In genomic region chr3:66489577-66489976, GRCh38 we compare ENCODE assay signal across 13 cellular contexts. TPM values are rescaled to one million over a fixed set of nuclear protein-coding genes. Genes with fewer than 3 reads are reported as not detected.
DNase-seq lines count a peak whose midpoint lies in the region; ATAC-seq and TF ChIP-seq lines count a peak whose summit lies in the region.
"Had no signal": no experiment of that assay in that cellular context is flagged by ENCODE, and none has a peak within 500 bp of the region (broad histone marks: within the 10 kb centered on the region; RNA-seq: fewer than 3 reads in every experiment).

No MANE protein-coding gene starts in this region.

- H3K9me3 Mint-ChIP-seq in activated T-helper 2 cell treated with anti-CD3 and anti-CD28 coated beads, Interferon-gamma antibody, Interleukin-2, Interleukin-4, amounts not matched to agents 10 μg/mL and 5 μg/mL and 100 μg/mL, durations not matched to agents 14 hours and 24 hours and 36 hours = no peaks in the 10 kb centered on the region
- H3K9me3 Mint-ChIP-seq in naive thymus-derived CD8-positive, alpha-beta T cell = no peaks in the 10 kb centered on the region

- H3K27me3 Mint-ChIP-seq in activated T-helper 2 cell treated with anti-CD3 and anti-CD28 coated beads, Interferon-gamma antibody, Interleukin-2, Interleukin-4, amounts not matched to agents 10 μg/mL and 5 μg/mL and 100 μg/mL, durations not matched to agents 14 hours and 24 hours and 36 hours (ENCODE audit: low read depth) = no peaks in the 10 kb centered on the region
- peaks cover 0 to 11% (median 3%) of the 10 kb centered on the region in 5 donors for H3K27me3 Mint-ChIP-seq in naive thymus-derived CD8-positive, alpha-beta T cell

- peaks cover 18% of the 10 kb centered on the region for H3K4me1 ChIP-seq in testis

- WGBS in testis, 2 donors = 67 to 76% methylated on average over 4 of the region's 4 CpGs

- peaks cover 48% of the 10 kb centered on the region for H3K36me3 Mint-ChIP-seq in activated T-helper 2 cell treated with anti-CD3 and anti-CD28 coated beads, Interferon-gamma antibody, Interleukin-2, Interleukin-4, amounts not matched to agents 10 μg/mL and 5 μg/mL and 100 μg/mL, durations not matched to agents 14 hours and 24 hours and 36 hours (ENCODE audit: low read depth)
- no peaks in the 10 kb centered on the region for H3K36me3 Mint-ChIP-seq in naive thymus-derived CD8-positive, alpha-beta T cell

- no peak for TF ChIP-seq POLR2A in testis (IDR thresholded peaks at IDR 0.05)

- POLR2A ChIA-PET in naive thymus-derived CD8-positive, alpha-beta T cell (lab: Charles Lee) = no interaction called here

- H3K27ac ChIP-seq in testis = peak overlapping the region in 1 of 2 donors; percentile 59
- H3K27ac ChIP-seq: WERI-Rb-1 had no signal

- peak overlapping the region; percentile 91 for H3K27ac Mint-ChIP-seq in activated T-helper 2 cell treated with anti-CD3 and anti-CD28 coated beads, Interferon-gamma antibody, Interleukin-2, Interleukin-4, amounts not matched to agents 10 μg/mL and 5 μg/mL and 100 μg/mL, durations not matched to agents 14 hours and 24 hours and 36 hours
- peak overlapping the region in 9 of 10 donors; percentile 7 to 82 (median 42) for H3K27ac Mint-ChIP-seq in naive thymus-derived CD8-positive, alpha-beta T cell

- no peaks in the 10 kb centered on the region for H3K36me3 ChIP-seq in testis (ENCODE audit: low read depth, missing control alignments)
- H3K36me3 ChIP-seq: WERI-Rb-1 had no signal

- H3K4me1 Mint-ChIP-seq in activated T-helper 2 cell treated with anti-CD3 and anti-CD28 coated beads, Interferon-gamma antibody, Interleukin-2, Interleukin-4, amounts not matched to agents 10 μg/mL and 5 μg/mL and 100 μg/mL, durations not matched to agents 14 hours and 24 hours and 36 hours (ENCODE audit: low read depth) = peaks cover 80% of the 10 kb centered on the region
- H3K4me1 Mint-ChIP-seq in naive thymus-derived CD8-positive, alpha-beta T cell = peaks cover 15 to 67% (median 30%) of the 10 kb centered on the region in 4 donors

- TF ChIP-seq CTCF in testis (IDR thresholded peaks at IDR 0.05) = no peak

- peak overlapping the region; percentile 66 for H3K4me3 Mint-ChIP-seq in activated T-helper 2 cell treated with anti-CD3 and anti-CD28 coated beads, Interferon-gamma antibody, Interleukin-2, Interleukin-4, amounts not matched to agents 10 μg/mL and 5 μg/mL and 100 μg/mL, durations not matched to agents 14 hours and 24 hours and 36 hours (ENCODE audit: low read depth)
- H3K4me3 Mint-ChIP-seq in naive thymus-derived CD8-positive, alpha-beta T cell = peak overlapping the region in 4 of 10 donors; percentile 12 to 28 (median 20)

- no peaks in the 10 kb centered on the region for H3K9me3 ChIP-seq in testis
- H3K9me3 ChIP-seq: mucosa of descending colon had no signal

- DNase-seq in stimulated activated CD4-positive, alpha-beta T cell treated with anti-CD3 and anti-CD28 coated beads, Interleukin-15, amount 100 ng/mL, for 24 hours = peak; percentile 57
- DNase-seq in stimulated activated CD4-positive, alpha-beta T cell treated with anti-CD3 and anti-CD28 coated beads, Interleukin-4, amount 100 ng/mL, for 1 hour = no peak
- no peak for DNase-seq in activated T-helper 2 cell treated with anti-CD3 and anti-CD28 coated beads, Interferon-gamma antibody, Interleukin-2, Interleukin-4, amounts not matched to agents 10 μg/mL and 5 μg/mL and 100 μg/mL, durations not matched to agents 14 hours and 24 hours and 36 hours (ENCODE audit: low spot score)
- DNase-seq in naive thymus-derived CD8-positive, alpha-beta T cell = no peak
- DNase-seq in testis (no peak), iPS-NIHi11 (ENCODE audit: low spot score) (no peak), glomerular visceral epithelial cell (ENCODE audit: extremely low spot score) (no peak), COR-L47 (lab: John Stamatoyannopoulos, UW) (no peak)
- DNase-seq: amniotic stem cell, KBM-7, mucosa of descending colon, WERI-Rb-1 had no signal

- intact Hi-C loops in activated T-helper 2 cell treated with anti-CD3 and anti-CD28 coated beads, Interferon-gamma antibody, Interleukin-2, Interleukin-4, amounts not matched to agents 10 μg/mL and 5 μg/mL and 100 μg/mL, durations not matched to agents 14 hours and 24 hours and 36 hours (cut with micrococcal nuclease) = no loop called here
- intact Hi-C loops in testis (cut with DNase I; ENCODE audit: low total_unique reads) = no loop called here

- no peak overlapping the region for H3K4me3 ChIP-seq in testis
- H3K4me3 ChIP-seq: mucosa of descending colon, smooth muscle cell had no signal

- ATAC-seq in naive thymus-derived CD8-positive, alpha-beta T cell = no peak

- H3K27me3 ChIP-seq in testis = no peaks in the 10 kb centered on the region

RNA-seq across cellular contexts. Expression of gene LRIG1, which starts 11.2 kb away (rescaled TPM):
- 42.5 and 47.9 TPM in 2 replicates for total RNA-seq in activated T-helper 2 cell treated with anti-CD3 and anti-CD28 coated beads, Interferon-gamma antibody, Interleukin-2, Interleukin-4, amounts not matched to agents 10 μg/mL and 5 μg/mL and 100 μg/mL, durations not matched to agents 14 hours and 24 hours and 36 hours
- 10 to 100 TPM; 11.1 to 11.7 TPM for total RNA-seq in naive thymus-derived CD8-positive, alpha-beta T cell
- polyA plus RNA-seq in naive thymus-derived CD8-positive, alpha-beta T cell = 10 to 100 TPM in 1 of 3 donors, 1 to 10 TPM in 2; 4.9 to 13.0 (median 6.6) TPM
- 100 to 1,000 TPM in 1 of 2 donors, 10 to 100 TPM in 1; 77.9 to 107 TPM for total RNA-seq in testis
- 62.7 TPM for polyA plus RNA-seq in testis (ENCODE audit: insufficient read depth, low read depth, low replicate concordance)
